Comparison of ENCODE assay signal across 1 cellular context in the genomic region with DNA sequence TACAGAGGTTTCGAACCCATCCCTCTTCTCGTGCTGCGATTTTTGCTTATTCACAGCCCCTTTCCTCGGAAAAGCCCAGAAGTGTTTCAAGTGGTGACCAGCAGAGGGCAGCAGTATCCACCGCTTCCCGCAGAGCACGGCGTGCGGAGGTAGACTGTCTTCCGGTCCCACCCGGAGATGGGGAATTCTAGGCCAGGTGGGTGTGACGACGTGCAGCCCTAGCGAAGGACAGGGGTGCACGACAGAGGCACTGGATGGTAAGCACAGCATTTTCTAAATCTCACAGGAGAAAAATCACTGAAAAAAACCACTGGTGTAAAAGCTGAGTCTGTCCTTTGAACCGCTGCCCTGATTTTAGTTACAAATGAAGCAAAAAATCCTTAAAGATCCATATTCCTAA.
TF ChIP-seq lines count a peak whose summit lies in the region.

No MANE protein-coding gene starts in this region.

TF ChIP-seq in HepG2, 621 proteins besides CTCF, POLR2A, EP300 and RAD21 (continued from another document and continues in another):
- TF ChIP-seq, protein P1, sequence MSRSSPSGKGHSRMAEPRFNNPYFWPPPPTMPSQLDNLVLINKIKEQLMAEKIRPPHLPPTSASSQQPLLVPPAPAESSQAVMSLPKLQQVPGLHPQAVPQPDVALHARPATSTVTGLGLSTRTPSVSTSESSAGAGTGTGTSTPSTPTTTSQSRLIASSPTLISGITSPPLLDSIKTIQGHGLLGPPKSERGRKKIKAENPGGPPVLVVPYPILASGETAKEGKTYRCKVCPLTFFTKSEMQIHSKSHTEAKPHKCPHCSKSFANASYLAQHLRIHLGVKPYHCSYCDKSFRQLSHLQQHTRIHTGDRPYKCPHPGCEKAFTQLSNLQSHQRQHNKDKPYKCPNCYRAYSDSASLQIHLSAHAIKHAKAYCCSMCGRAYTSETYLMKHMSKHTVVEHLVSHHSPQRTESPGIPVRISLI (CRISPR knock-in tag; IDR thresholded peaks at IDR 0.05; ENCODE audit: borderline replicate concordance) = no peak
- TF ChIP-seq ZNF317 (CRISPR knock-in tag; IDR thresholded peaks at IDR 0.05) = no peak
- TF ChIP-seq HES4 (CRISPR knock-in tag; IDR thresholded peaks at IDR 0.05; ENCODE audit: borderline replicate concordance) = no peak
- TF ChIP-seq, protein P2, sequence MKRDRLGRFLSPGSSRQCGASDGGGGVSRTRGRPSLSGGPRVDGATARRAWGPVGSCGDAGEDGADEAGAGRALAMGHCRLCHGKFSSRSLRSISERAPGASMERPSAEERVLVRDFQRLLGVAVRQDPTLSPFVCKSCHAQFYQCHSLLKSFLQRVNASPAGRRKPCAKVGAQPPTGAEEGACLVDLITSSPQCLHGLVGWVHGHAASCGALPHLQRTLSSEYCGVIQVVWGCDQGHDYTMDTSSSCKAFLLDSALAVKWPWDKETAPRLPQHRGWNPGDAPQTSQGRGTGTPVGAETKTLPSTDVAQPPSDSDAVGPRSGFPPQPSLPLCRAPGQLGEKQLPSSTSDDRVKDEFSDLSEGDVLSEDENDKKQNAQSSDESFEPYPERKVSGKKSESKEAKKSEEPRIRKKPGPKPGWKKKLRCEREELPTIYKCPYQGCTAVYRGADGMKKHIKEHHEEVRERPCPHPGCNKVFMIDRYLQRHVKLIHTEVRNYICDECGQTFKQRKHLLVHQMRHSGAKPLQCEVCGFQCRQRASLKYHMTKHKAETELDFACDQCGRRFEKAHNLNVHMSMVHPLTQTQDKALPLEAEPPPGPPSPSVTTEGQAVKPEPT (CRISPR knock-in tag; IDR thresholded peaks at IDR 0.05; ENCODE audit: low read depth) = no peak
- TF ChIP-seq ZNF557 (CRISPR knock-in tag; IDR thresholded peaks at IDR 0.05) = no peak
- peak; percentile 66 for TF ChIP-seq XRCC5 (optimal IDR thresholded peaks at IDR 0.05; ENCODE audit: low read length)
- no peak for TF ChIP-seq HCFC1 (IDR thresholded peaks at IDR 0.05; ENCODE audit: low read depth, low read length)
- no peak for TF ChIP-seq SMAD1 (CRISPR knock-in tag; IDR thresholded peaks at IDR 0.05; ENCODE audit: borderline replicate concordance, low read depth)
- TF ChIP-seq, protein P3, sequence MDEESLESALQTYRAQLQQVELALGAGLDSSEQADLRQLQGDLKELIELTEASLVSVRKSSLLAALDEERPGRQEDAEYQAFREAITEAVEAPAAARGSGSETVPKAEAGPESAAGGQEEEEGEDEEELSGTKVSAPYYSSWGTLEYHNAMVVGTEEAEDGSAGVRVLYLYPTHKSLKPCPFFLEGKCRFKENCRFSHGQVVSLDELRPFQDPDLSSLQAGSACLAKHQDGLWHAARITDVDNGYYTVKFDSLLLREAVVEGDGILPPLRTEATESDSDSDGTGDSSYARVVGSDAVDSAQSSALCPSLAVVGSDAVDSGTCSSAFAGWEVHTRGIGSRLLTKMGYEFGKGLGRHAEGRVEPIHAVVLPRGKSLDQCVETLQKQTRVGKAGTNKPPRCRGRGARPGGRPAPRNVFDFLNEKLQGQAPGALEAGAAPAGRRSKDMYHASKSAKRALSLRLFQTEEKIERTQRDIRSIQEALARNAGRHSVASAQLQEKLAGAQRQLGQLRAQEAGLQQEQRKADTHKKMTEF (CRISPR knock-in tag; IDR thresholded peaks at IDR 0.05) = peak; percentile 42; the same call in 1 of the 2 replicates
- TF ChIP-seq, protein P4, sequence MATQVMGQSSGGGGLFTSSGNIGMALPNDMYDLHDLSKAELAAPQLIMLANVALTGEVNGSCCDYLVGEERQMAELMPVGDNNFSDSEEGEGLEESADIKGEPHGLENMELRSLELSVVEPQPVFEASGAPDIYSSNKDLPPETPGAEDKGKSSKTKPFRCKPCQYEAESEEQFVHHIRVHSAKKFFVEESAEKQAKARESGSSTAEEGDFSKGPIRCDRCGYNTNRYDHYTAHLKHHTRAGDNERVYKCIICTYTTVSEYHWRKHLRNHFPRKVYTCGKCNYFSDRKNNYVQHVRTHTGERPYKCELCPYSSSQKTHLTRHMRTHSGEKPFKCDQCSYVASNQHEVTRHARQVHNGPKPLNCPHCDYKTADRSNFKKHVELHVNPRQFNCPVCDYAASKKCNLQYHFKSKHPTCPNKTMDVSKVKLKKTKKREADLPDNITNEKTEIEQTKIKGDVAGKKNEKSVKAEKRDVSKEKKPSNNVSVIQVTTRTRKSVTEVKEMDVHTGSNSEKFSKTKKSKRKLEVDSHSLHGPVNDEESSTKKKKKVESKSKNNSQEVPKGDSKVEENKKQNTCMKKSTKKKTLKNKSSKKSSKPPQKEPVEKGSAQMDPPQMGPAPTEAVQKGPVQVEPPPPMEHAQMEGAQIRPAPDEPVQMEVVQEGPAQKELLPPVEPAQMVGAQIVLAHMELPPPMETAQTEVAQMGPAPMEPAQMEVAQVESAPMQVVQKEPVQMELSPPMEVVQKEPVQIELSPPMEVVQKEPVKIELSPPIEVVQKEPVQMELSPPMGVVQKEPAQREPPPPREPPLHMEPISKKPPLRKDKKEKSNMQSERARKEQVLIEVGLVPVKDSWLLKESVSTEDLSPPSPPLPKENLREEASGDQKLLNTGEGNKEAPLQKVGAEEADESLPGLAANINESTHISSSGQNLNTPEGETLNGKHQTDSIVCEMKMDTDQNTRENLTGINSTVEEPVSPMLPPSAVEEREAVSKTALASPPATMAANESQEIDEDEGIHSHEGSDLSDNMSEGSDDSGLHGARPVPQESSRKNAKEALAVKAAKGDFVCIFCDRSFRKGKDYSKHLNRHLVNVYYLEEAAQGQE (IDR thresholded peaks at IDR 0.05; ENCODE audit: borderline replicate concordance in 1 of 2, low read depth in 1 of 2, low read length in 2 of 2) = no peak
- no peak for TF ChIP-seq SCMH1 (CRISPR knock-in tag; IDR thresholded peaks at IDR 0.05; ENCODE audit: borderline replicate concordance)
- TF ChIP-seq GPN1 (CRISPR knock-in tag; IDR thresholded peaks at IDR 0.05; ENCODE audit: borderline replicate concordance) = no peak
- 0 out of 2 replicates have a peak, but pooled peaks have one; percentile 29 for TF ChIP-seq ZNF138 (CRISPR knock-in tag; IDR thresholded peaks at IDR 0.05; ENCODE audit: low read depth)
- TF ChIP-seq BRD4 (CRISPR knock-in tag; IDR thresholded peaks at IDR 0.05) = no peak
- TF ChIP-seq ZNF264 (CRISPR knock-in tag; IDR thresholded peaks at IDR 0.05) = no peak
- TF ChIP-seq POLR2G (IDR thresholded peaks at IDR 0.05; ENCODE audit: low read depth, low read length) = no peak
- TF ChIP-seq NFATC3 (CRISPR knock-in tag; IDR thresholded peaks at IDR 0.05) = no peak
- TF ChIP-seq ZNF614 (CRISPR knock-in tag; IDR thresholded peaks at IDR 0.05; ENCODE audit: borderline replicate concordance) = peak; percentile 24; the same call in 1 of the 2 replicates
- TF ChIP-seq, protein P5, sequence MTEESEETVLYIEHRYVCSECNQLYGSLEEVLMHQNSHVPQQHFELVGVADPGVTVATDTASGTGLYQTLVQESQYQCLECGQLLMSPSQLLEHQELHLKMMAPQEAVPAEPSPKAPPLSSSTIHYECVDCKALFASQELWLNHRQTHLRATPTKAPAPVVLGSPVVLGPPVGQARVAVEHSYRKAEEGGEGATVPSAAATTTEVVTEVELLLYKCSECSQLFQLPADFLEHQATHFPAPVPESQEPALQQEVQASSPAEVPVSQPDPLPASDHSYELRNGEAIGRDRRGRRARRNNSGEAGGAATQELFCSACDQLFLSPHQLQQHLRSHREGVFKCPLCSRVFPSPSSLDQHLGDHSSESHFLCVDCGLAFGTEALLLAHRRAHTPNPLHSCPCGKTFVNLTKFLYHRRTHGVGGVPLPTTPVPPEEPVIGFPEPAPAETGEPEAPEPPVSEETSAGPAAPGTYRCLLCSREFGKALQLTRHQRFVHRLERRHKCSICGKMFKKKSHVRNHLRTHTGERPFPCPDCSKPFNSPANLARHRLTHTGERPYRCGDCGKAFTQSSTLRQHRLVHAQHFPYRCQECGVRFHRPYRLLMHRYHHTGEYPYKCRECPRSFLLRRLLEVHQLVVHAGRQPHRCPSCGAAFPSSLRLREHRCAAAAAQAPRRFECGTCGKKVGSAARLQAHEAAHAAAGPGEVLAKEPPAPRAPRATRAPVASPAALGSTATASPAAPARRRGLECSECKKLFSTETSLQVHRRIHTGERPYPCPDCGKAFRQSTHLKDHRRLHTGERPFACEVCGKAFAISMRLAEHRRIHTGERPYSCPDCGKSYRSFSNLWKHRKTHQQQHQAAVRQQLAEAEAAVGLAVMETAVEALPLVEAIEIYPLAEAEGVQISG (CRISPR knock-in tag; IDR thresholded peaks at IDR 0.05) = peak; percentile 97
- TF ChIP-seq, protein P6, sequence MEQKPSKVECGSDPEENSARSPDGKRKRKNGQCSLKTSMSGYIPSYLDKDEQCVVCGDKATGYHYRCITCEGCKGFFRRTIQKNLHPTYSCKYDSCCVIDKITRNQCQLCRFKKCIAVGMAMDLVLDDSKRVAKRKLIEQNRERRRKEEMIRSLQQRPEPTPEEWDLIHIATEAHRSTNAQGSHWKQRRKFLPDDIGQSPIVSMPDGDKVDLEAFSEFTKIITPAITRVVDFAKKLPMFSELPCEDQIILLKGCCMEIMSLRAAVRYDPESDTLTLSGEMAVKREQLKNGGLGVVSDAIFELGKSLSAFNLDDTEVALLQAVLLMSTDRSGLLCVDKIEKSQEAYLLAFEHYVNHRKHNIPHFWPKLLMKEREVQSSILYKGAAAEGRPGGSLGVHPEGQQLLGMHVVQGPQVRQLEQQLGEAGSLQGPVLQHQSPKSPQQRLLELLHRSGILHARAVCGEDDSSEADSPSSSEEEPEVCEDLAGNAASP (CRISPR knock-in tag; IDR thresholded peaks at IDR 0.05; ENCODE audit: borderline replicate concordance) = no peak
- no peak for TF ChIP-seq SIN3B (IDR thresholded peaks at IDR 0.05; ENCODE audit: low read length)
- TF ChIP-seq, protein P7, sequence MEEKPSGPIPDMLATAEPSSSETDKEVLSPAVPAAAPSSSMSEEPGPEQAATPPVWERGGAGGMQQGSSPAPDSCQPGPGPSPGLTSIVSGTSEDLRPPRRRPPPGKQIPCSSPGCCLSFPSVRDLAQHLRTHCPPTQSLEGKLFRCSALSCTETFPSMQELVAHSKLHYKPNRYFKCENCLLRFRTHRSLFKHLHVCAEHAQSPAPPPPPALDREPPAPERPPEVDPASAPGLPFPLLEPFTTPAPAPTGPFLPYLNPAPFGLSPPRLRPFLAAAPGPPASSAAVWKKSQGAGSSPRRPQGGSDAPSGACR (CRISPR knock-in tag; IDR thresholded peaks at IDR 0.05) = 0 out of 2 replicates have a peak, but pooled peaks have one; percentile 32
- peak; percentile 92 for TF ChIP-seq SMC3 (IDR thresholded peaks at IDR 0.05; ENCODE audit: low read length)
- no peak for TF ChIP-seq IKZF4 (CRISPR knock-in tag; IDR thresholded peaks at IDR 0.05; ENCODE audit: borderline replicate concordance, low read depth, not compliant biosample characterization)
- no peak for TF ChIP-seq HOXA9 (CRISPR knock-in tag; IDR thresholded peaks at IDR 0.05; ENCODE audit: borderline replicate concordance)
- TF ChIP-seq GABPB1 (CRISPR knock-in tag; IDR thresholded peaks at IDR 0.05) = peak; percentile 88
- TF ChIP-seq SOX6 (IDR thresholded peaks at IDR 0.05) = no peak
- peak; percentile 40; the same call in 1 of the 2 replicates for TF ChIP-seq SOX6 (CRISPR knock-in tag; IDR thresholded peaks at IDR 0.05)
- no peak for TF ChIP-seq TOE1 (CRISPR knock-in tag; IDR thresholded peaks at IDR 0.05)
- no peak for TF ChIP-seq ZNF354B (CRISPR knock-in tag; IDR thresholded peaks at IDR 0.05)
- TF ChIP-seq ZSCAN30 (CRISPR knock-in tag; IDR thresholded peaks at IDR 0.05) = no peak
- TF ChIP-seq, protein P8, sequence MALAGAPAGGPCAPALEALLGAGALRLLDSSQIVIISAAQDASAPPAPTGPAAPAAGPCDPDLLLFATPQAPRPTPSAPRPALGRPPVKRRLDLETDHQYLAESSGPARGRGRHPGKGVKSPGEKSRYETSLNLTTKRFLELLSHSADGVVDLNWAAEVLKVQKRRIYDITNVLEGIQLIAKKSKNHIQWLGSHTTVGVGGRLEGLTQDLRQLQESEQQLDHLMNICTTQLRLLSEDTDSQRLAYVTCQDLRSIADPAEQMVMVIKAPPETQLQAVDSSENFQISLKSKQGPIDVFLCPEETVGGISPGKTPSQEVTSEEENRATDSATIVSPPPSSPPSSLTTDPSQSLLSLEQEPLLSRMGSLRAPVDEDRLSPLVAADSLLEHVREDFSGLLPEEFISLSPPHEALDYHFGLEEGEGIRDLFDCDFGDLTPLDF (CRISPR knock-in tag; IDR thresholded peaks at IDR 0.05) = no peak
- TF ChIP-seq, protein P9, sequence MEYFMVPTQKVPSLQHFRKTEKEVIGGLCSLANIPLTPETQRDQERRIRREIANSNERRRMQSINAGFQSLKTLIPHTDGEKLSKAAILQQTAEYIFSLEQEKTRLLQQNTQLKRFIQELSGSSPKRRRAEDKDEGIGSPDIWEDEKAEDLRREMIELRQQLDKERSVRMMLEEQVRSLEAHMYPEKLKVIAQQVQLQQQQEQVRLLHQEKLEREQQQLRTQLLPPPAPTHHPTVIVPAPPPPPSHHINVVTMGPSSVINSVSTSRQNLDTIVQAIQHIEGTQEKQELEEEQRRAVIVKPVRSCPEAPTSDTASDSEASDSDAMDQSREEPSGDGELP (IDR thresholded peaks at IDR 0.05; ENCODE audit: borderline replicate concordance, low read depth) = no peak
- TF ChIP-seq HNF4A (CRISPR knock-in tag; IDR thresholded peaks at IDR 0.05) = no peak
- TF ChIP-seq, protein P10, sequence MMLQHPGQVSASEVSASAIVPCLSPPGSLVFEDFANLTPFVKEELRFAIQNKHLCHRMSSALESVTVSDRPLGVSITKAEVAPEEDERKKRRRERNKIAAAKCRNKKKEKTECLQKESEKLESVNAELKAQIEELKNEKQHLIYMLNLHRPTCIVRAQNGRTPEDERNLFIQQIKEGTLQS (CRISPR knock-in tag; IDR thresholded peaks at IDR 0.05) = no peak
- TF ChIP-seq ONECUT2 (CRISPR knock-in tag; IDR thresholded peaks at IDR 0.05) = no peak
- TF ChIP-seq ATF1 (CRISPR knock-in tag; IDR thresholded peaks at IDR 0.05) = no peak
- no peak for TF ChIP-seq SRY (CRISPR knock-in tag; IDR thresholded peaks at IDR 0.05)
- no peak for TF ChIP-seq ZFAT (CRISPR knock-in tag; conservative IDR thresholded peaks at IDR 0.05)
- 0 out of 2 replicates have a peak, but pooled peaks have one; percentile 32 for TF ChIP-seq ZNF501 (CRISPR knock-in tag; IDR thresholded peaks at IDR 0.05)
- TF ChIP-seq ZNF891 (CRISPR knock-in tag; IDR thresholded peaks at IDR 0.05) = no peak
- TF ChIP-seq, protein P11, sequence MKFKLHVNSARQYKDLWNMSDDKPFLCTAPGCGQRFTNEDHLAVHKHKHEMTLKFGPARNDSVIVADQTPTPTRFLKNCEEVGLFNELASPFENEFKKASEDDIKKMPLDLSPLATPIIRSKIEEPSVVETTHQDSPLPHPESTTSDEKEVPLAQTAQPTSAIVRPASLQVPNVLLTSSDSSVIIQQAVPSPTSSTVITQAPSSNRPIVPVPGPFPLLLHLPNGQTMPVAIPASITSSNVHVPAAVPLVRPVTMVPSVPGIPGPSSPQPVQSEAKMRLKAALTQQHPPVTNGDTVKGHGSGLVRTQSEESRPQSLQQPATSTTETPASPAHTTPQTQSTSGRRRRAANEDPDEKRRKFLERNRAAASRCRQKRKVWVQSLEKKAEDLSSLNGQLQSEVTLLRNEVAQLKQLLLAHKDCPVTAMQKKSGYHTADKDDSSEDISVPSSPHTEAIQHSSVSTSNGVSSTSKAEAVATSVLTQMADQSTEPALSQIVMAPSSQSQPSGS (CRISPR knock-in tag; IDR thresholded peaks at IDR 0.05) = no peak
